ENCODE assay signal across 8 cellular contexts in the genomic region with DNA sequence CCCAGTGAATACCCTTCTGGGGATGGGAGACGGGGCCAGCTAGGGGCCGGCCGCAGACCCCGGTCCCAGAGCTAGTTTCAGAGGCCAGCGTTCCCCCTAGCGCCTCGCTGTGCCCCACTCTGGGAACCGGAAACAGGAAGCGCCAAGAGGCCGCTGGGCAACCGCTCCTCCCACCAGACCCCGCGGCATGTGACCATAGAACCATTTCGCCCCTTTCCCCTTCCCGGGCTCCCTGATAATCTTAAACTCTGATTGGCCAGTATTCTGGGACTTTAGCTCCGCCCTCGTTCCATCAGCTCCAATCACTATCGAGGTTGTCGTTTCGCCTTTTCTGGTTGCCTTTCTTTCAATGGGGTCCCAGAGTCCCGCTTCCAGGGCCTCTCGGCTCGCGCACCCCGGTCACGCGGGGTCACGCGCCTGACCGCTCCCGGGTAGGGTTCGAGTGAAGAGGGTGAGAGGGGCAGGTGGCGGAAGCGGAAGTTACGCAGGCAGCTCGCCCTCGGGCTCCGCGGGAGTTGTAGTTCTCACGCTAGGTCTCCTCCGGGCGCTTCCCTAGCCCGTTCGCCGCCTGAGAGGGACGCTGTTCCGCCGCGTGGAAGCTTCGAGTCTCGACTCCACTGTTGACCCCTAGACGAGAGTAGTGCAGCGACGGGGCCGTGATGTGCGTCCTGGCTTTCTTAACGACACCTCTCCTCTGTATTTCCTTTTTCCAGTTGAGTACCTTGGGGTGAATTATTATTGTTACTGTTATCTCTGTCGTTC. TPM values are rescaled to one million over a fixed set of nuclear protein-coding genes. Genes with fewer than 3 reads are reported as not detected.
DNase-seq lines count a peak whose midpoint lies in the region; ATAC-seq and TF ChIP-seq lines count a peak whose summit lies in the region.

A gene (minus strand): TSS at position 121 of the 762 bp plus-strand sequence. CDS start 3,241 bp downstream, outside the sequence.

- peaks cover 26 to 52% (median 48%) of the 10 kb centered on the region in 3 donors for H3K4me1 Mint-ChIP-seq in naive B cell
- H3K4me1 Mint-ChIP-seq in stimulated activated memory B cell treated with anti-CD40 and anti-IgM and Interleukin-4, amounts not matched to agents 10 μg/mL and 1 μg/mL and 100 μg/mL, for 72 hours: peaks cover 34% of the 10 kb centered on the region

- TF ChIP-seq CTCF in LNCAP (IDR thresholded peaks at IDR 0.05): peak; percentile 60

- peaks cover 7 to 9% of the 10 kb centered on the region in 2 donors for H3K36me3 Mint-ChIP-seq in naive B cell
- peaks cover 34% of the 10 kb centered on the region for H3K36me3 Mint-ChIP-seq in stimulated activated memory B cell treated with anti-CD40 and anti-IgM and Interleukin-4, amounts not matched to agents 10 μg/mL and 1 μg/mL and 100 μg/mL, for 72 hours

- no peaks in the 10 kb centered on the region for H3K27me3 Mint-ChIP-seq in naive B cell
- H3K27me3 Mint-ChIP-seq in stimulated activated memory B cell treated with anti-CD40 and anti-IgM and Interleukin-4, amounts not matched to agents 10 μg/mL and 1 μg/mL and 100 μg/mL, for 72 hours: no peaks in the 10 kb centered on the region

- peaks cover 0 to 5% (median 0%) of the 10 kb centered on the region in 7 donors for H3K9me3 Mint-ChIP-seq in naive B cell
- H3K9me3 Mint-ChIP-seq in stimulated activated memory B cell treated with anti-CD40 and anti-IgM and Interleukin-4, amounts not matched to agents 10 μg/mL and 1 μg/mL and 100 μg/mL, for 72 hours: peaks cover 5% of the 10 kb centered on the region

- DNase-seq in ELF-1 (ENCODE audit: low read depth, low spot score): peak; percentile 98
- DNase-seq in GOT3 (lab: John Stamatoyannopoulos, UW): peak; percentile 94
- DNase-seq in RPMI8226: peak; percentile 96
- peak; percentile 75 to 81 for DNase-seq in activated T-helper 1 cell treated with anti-CD3 and anti-CD28 coated beads, Interleukin-2, amount 50 U/mL, for 16 hours (ENCODE audit: low read depth in 1 of 2, low spot score in 1 of 2)
- DNase-seq in fibroblast of gingiva (ENCODE audit: low read depth): peak; percentile 90
- peak; percentile 89 for DNase-seq in naive B cell

- peak within 1 kb of the TSS; percentile 93 to 100 (median 98) for H3K4me3 Mint-ChIP-seq in naive B cell
- peak within 1 kb of the TSS; percentile 97 for H3K4me3 Mint-ChIP-seq in stimulated activated memory B cell treated with anti-CD40 and anti-IgM and Interleukin-4, amounts not matched to agents 10 μg/mL and 1 μg/mL and 100 μg/mL, for 72 hours

- peak; percentile 85 to 86 for ATAC-seq in naive B cell (ENCODE audit: low read depth in 2 of 2)
- peak; percentile 93 for ATAC-seq in stimulated activated memory B cell treated with anti-CD40 and anti-IgM and Interleukin-4, amounts not matched to agents 10 μg/mL and 1 μg/mL and 100 μg/mL, for 72 hours

- H3K27ac Mint-ChIP-seq in naive B cell: peak within 1 kb of the TSS; percentile 91 to 99 (median 98)
- H3K27ac Mint-ChIP-seq in stimulated activated memory B cell treated with anti-CD40 and anti-IgM and Interleukin-4, amounts not matched to agents 10 μg/mL and 1 μg/mL and 100 μg/mL, for 72 hours: peak within 1 kb of the TSS; percentile 92

RNA-seq across cellular contexts. Expression of the gene that starts here (rescaled TPM):
- polyA plus RNA-seq in naive B cell (ENCODE audit: low read depth in 6 of 6): 100 to 1,000 TPM; 170 to 267 (median 192) TPM

Comparison
In these comparisons a context has a peak if more than half of its experiments do, and no peak if none do; other contexts are left out.
1. Peak in every context shown above with its lines: DNase-seq and ATAC-seq.